Comparison of ENCODE assay signal across 1 cellular context in the genomic region with DNA sequence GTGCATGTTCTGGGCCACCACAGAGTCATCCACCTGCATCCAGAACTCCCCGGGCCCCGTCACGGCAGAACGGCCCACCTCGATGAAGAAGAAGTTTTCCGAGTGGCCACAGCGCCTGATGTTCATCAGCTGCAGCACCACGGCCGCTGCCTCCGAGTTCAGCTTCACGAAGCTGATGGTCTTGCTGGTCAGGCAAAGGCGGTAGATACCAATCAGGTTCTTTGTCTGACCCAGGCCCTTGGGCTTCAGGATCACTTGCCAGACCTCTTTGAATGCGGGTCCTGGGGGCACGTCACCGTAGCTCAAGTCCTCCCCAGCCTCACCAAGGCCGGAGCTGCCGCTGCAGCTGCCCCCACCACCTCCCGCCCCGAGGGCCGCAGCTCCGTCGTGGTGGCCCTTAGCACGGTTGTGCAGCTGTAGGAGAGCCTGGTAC.
TF ChIP-seq lines count a peak whose summit lies in the region.

No MANE protein-coding gene starts in this region.

TF ChIP-seq in GM23338, 12 proteins besides CTCF, POLR2A, EP300 and RAD21 (continued from another document):
- TF ChIP-seq, protein P1, sequence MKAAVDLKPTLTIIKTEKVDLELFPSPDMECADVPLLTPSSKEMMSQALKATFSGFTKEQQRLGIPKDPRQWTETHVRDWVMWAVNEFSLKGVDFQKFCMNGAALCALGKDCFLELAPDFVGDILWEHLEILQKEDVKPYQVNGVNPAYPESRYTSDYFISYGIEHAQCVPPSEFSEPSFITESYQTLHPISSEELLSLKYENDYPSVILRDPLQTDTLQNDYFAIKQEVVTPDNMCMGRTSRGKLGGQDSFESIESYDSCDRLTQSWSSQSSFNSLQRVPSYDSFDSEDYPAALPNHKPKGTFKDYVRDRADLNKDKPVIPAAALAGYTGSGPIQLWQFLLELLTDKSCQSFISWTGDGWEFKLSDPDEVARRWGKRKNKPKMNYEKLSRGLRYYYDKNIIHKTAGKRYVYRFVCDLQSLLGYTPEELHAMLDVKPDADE (IDR thresholded peaks at IDR 0.05): no peak
- TF ChIP-seq, protein P2, sequence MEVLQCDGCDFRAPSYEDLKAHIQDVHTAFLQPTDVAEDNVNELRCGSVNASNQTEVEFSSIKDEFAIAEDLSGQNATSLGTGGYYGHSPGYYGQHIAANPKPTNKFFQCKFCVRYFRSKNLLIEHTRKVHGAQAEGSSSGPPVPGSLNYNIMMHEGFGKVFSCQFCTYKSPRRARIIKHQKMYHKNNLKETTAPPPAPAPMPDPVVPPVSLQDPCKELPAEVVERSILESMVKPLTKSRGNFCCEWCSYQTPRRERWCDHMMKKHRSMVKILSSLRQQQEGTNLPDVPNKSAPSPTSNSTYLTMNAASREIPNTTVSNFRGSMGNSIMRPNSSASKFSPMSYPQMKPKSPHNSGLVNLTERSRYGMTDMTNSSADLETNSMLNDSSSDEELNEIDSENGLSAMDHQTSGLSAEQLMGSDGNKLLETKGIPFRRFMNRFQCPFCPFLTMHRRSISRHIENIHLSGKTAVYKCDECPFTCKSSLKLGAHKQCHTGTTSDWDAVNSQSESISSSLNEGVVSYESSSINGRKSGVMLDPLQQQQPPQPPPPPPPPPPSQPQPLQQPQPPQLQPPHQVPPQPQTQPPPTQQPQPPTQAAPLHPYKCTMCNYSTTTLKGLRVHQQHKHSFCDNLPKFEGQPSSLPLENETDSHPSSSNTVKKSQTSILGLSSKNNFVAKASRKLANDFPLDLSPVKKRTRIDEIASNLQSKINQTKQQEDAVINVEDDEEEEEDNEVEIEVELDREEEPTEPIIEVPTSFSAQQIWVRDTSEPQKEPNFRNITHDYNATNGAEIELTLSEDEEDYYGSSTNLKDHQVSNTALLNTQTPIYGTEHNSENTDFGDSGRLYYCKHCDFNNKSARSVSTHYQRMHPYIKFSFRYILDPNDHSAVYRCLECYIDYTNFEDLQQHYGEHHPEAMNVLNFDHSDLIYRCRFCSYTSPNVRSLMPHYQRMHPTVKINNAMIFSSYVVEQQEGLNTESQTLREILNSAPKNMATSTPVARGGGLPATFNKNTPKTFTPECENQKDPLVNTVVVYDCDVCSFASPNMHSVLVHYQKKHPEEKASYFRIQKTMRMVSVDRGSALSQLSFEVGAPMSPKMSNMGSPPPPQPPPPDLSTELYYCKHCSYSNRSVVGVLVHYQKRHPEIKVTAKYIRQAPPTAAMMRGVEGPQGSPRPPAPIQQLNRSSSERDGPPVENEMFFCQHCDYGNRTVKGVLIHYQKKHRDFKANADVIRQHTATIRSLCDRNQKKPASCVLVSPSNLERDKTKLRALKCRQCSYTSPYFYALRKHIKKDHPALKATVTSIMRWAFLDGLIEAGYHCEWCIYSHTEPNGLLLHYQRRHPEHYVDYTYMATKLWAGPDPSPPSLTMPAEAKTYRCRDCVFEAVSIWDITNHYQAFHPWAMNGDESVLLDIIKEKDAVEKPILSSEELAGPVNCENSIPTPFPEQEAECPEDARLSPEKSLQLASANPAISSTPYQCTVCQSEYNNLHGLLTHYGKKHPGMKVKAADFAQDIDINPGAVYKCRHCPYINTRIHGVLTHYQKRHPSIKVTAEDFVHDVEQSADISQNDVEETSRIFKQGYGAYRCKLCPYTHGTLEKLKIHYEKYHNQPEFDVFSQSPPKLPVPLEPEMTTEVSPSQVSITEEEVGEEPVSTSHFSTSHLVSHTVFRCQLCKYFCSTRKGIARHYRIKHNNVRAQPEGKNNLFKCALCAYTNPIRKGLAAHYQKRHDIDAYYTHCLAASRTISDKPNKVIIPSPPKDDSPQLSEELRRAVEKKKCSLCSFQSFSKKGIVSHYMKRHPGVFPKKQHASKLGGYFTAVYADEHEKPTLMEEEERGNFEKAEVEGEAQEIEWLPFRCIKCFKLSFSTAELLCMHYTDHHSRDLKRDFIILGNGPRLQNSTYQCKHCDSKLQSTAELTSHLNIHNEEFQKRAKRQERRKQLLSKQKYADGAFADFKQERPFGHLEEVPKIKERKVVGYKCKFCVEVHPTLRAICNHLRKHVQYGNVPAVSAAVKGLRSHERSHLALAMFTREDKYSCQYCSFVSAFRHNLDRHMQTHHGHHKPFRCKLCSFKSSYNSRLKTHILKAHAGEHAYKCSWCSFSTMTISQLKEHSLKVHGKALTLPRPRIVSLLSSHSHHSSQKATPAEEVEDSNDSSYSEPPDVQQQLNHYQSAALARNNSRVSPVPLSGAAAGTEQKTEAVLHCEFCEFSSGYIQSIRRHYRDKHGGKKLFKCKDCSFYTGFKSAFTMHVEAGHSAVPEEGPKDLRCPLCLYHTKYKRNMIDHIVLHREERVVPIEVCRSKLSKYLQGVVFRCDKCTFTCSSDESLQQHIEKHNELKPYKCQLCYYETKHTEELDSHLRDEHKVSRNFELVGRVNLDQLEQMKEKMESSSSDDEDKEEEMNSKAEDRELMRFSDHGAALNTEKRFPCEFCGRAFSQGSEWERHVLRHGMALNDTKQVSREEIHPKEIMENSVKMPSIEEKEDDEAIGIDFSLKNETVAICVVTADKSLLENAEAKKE (CRISPR knock-in tag; IDR thresholded peaks at IDR 0.05): no peak
- TF ChIP-seq NANOG (IDR thresholded peaks at IDR 0.05; ENCODE audit: borderline replicate concordance): no peak
